Comparison of ENCODE assay signal across 24 cellular contexts in the genomic region with DNA sequence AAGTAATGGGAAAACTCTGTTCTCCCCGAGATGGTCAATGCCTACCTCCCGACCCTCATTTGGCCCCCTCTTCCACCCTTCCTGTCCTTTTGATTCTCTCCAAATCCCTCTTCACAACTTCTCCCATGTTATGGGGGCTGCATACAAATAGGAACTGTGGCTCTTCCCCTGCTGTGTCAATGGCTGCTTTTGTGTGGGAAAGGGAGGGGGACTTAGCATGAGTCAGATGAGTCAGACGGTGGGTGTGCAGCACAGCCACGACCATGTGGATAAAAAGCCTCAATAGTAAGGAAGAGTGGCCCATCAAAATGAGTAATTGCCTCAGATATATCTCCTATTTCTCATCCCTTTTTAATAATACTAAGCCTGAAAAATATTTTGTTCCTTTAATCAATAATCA. TPM values are rescaled to one million over a fixed set of nuclear protein-coding genes. Genes with fewer than 3 reads are reported as not detected.
DNase-seq lines count a peak whose midpoint lies in the region; ATAC-seq and TF ChIP-seq lines count a peak whose summit lies in the region.
"Had no signal": no experiment of that assay in that cellular context is flagged by ENCODE, and none has a peak within 500 bp of the region (broad histone marks: within the 10 kb centered on the region; RNA-seq: fewer than 3 reads in every experiment).

No MANE protein-coding gene starts in this region.

- no peak overlapping the region for H2BK12ac ChIP-seq in neuronal stem cell (ENCODE audit: low read length)

- no CpG with 5 or more reads among the region's 4 CpGs for WGBS in neuronal stem cell (ENCODE audit: extremely low coverage in 2 of 2, insufficient read length in 2 of 2, insufficient replicate concordance in 1 of 2), 2 donors

- H3K18ac ChIP-seq in neuronal stem cell (ENCODE audit: low read length), result no peak overlapping the region

- H2BK5ac ChIP-seq in neuronal stem cell (ENCODE audit: low read length), result no peak overlapping the region

- H4K8ac ChIP-seq in neuronal stem cell (ENCODE audit: low read depth, low read length), result no peak overlapping the region

- H3K14ac ChIP-seq in neuronal stem cell (ENCODE audit: low read length), result no peak overlapping the region

- intact Hi-C loops in Right ventricle myocardium inferior (cut with DNase I), result no loop called here

- peaks cover 7% of the 10 kb centered on the region for H3K9me3 Mint-ChIP-seq in mesothelial cell of epicardium
- H3K9me3 Mint-ChIP-seq: activated naive CD4-positive, alpha-beta T cell treated with anti-CD3 and anti-CD28 coated beads, Interleukin-2, amount 50 U/mL, for 24 hours had no signal

- H3K4me1 Mint-ChIP-seq in mesothelial cell of epicardium, result no peaks in the 10 kb centered on the region
- H3K4me1 Mint-ChIP-seq: activated naive CD4-positive, alpha-beta T cell treated with anti-CD3 and anti-CD28 coated beads, Interleukin-2, amount 50 U/mL, for 24 hours; CD4-positive, CD25-positive, alpha-beta regulatory T cell had no signal

- H4K91ac ChIP-seq in neuronal stem cell (ENCODE audit: low read depth, low read length, poor library complexity), result no peak overlapping the region

- no peak for TF ChIP-seq CTCF in mesothelial cell of epicardium (IDR thresholded peaks at IDR 0.05; ENCODE audit: unreplicated experiment)

- H3K36me3 Mint-ChIP-seq in mesothelial cell of epicardium, result no peaks in the 10 kb centered on the region
- H3K36me3 Mint-ChIP-seq: activated naive CD4-positive, alpha-beta T cell treated with anti-CD3 and anti-CD28 coated beads, Interleukin-2, amount 50 U/mL, for 24 hours; CD4-positive, CD25-positive, alpha-beta regulatory T cell had no signal

- H3K27ac Mint-ChIP-seq in mesothelial cell of epicardium, result no peak overlapping the region
- H3K27ac Mint-ChIP-seq: activated naive CD4-positive, alpha-beta T cell treated with anti-CD3 and anti-CD28 coated beads, Interleukin-2, amount 50 U/mL, for 24 hours; CD4-positive, CD25-positive, alpha-beta regulatory T cell; effector memory CD8-positive, alpha-beta T cell had no signal

- no peak overlapping the region for H3K9ac ChIP-seq in NT2/D1 (ENCODE audit: insufficient read length, low read depth)
- H3K9ac ChIP-seq in neuronal stem cell (ENCODE audit: low read depth, low read length, poor library complexity), result no peak overlapping the region

- H3K23ac ChIP-seq in neuronal stem cell (ENCODE audit: low read depth, low read length, poor library complexity), result no peak overlapping the region

- H3K27ac ChIP-seq in neuronal stem cell (replicated peaks; ENCODE audit: low read length), result no peak overlapping the region
- H3K27ac ChIP-seq: body of pancreas, vagina had no signal

- H2AK5ac ChIP-seq in neuronal stem cell (ENCODE audit: low read depth, low read length), result no peak overlapping the region

- no peak overlapping the region for H2BK15ac ChIP-seq in neuronal stem cell (ENCODE audit: low read length)

- H3K27me3 Mint-ChIP-seq in mesothelial cell of epicardium (ENCODE audit: low read depth), result no peaks in the 10 kb centered on the region
- H3K27me3 Mint-ChIP-seq: activated naive CD4-positive, alpha-beta T cell treated with anti-CD3 and anti-CD28 coated beads, Interleukin-2, amount 50 U/mL, for 24 hours; CD4-positive, CD25-positive, alpha-beta regulatory T cell; effector memory CD8-positive, alpha-beta T cell had no signal

- peak; percentile 12 for DNase-seq in EL
- DNase-seq in NT2/D1 (ENCODE audit: low read depth, low spot score), result peak; percentile 43
- DNase-seq in globus pallidus (ENCODE audit: low spot score), result peak; percentile 33
- DNase-seq in neuronal stem cell (ENCODE audit: low spot score), result peak; percentile 6
- DNase-seq in NK-92 (lab: John Stamatoyannopoulos, UW; ENCODE audit: unreplicated experiment), result no peak
- DNase-seq in mesothelial cell of epicardium (ENCODE audit: low spot score in 2 of 2, unreplicated experiment in 2 of 2), result no peak
- DNase-seq in Right ventricle myocardium inferior (ENCODE audit: missing footprints), result no peak
- DNase-seq: activated T-cell treated with anti-CD3 and anti-CD28 coated beads, Interleukin-2, amount 50 U/mL, for 48 hours; body of pancreas; CD4-positive, CD25-positive, alpha-beta regulatory T cell; DMS53; effector memory CD8-positive, alpha-beta T cell; NCI-H187 treated with DMSO at 0.1 percent for 48 hours; retina; stimulated activated CD8-positive, alpha-beta memory T cell treated with anti-CD3 and anti-CD28 coated beads, Interleukin-4, amount 100 ng/mL, for 48 hours had no signal

- H3K4ac ChIP-seq in neuronal stem cell (ENCODE audit: low read length), result no peak overlapping the region

- no peak overlapping the region for H2BK120ac ChIP-seq in neuronal stem cell (ENCODE audit: low read depth, low read length)

- H3K4me1 ChIP-seq in NT2/D1 (ENCODE audit: insufficient read depth, insufficient read length) (peaks cover 2% of the 10 kb centered on the region), neuronal stem cell (ENCODE audit: control insufficient read depth in 2 of 2, insufficient read depth in 1 of 2, low read depth in 1 of 2, low read length in 2 of 2) (peaks cover 2 to 6% of the 10 kb centered on the region in 2 donors)
- H3K4me1 ChIP-seq: body of pancreas, vagina had no signal

- no peaks in the 10 kb centered on the region for H3K79me1 ChIP-seq in neuronal stem cell (ENCODE audit: low read depth, low read length)

- H3K9me3 ChIP-seq in NT2/D1 (ENCODE audit: insufficient read depth, low read length) (peaks cover 4% of the 10 kb centered on the region), neuronal stem cell (replicated peaks in 1 of 2; ENCODE audit: control insufficient read depth in 2 of 2, insufficient read depth in 1 of 2, low read depth in 1 of 2, low read length in 2 of 2) (no peaks in the 10 kb centered on the region)
- H3K9me3 ChIP-seq: body of pancreas, vagina had no signal

- H3K4me3 Mint-ChIP-seq in mesothelial cell of epicardium, result no peak overlapping the region
- H3K4me3 Mint-ChIP-seq: activated naive CD4-positive, alpha-beta T cell treated with anti-CD3 and anti-CD28 coated beads, Interleukin-2, amount 50 U/mL, for 24 hours; CD4-positive, CD25-positive, alpha-beta regulatory T cell; effector memory CD8-positive, alpha-beta T cell had no signal

- peak overlapping the region; percentile 73 for H2AFZ ChIP-seq in neuronal stem cell (ENCODE audit: low read length)

- no peak overlapping the region for H3K4me2 ChIP-seq in neuronal stem cell (ENCODE audit: insufficient read depth, low read length, poor library complexity, severe bottlenecking)

- no peaks in the 10 kb centered on the region for H3K27me3 ChIP-seq in NT2/D1 (ENCODE audit: insufficient read depth, insufficient read length)
- H3K27me3 ChIP-seq in neuronal stem cell (ENCODE audit: control insufficient read depth in 3 of 3, insufficient read depth in 3 of 3, low read depth in 1 of 3, low read length in 3 of 3), result no peaks in the 10 kb centered on the region
- H3K27me3 ChIP-seq: body of pancreas, vagina had no signal

- ATAC-seq in HG02973 (IDR thresholded peaks at IDR 0.05; ENCODE audit: unreplicated experiment) (no peak), Right ventricle myocardium inferior (no peak)
- ATAC-seq: body of pancreas; effector memory CD8-positive, alpha-beta T cell; left lobe of liver had no signal

- H3K4me3 ChIP-seq in NT2/D1 (ENCODE audit: insufficient read length, low read depth), result no peak overlapping the region
- H3K4me3 ChIP-seq in neuronal stem cell (ENCODE audit: low read length in 2 of 2), result no peak overlapping the region
- H3K4me3 ChIP-seq: body of pancreas, vagina had no signal

- H3K36me3 ChIP-seq in NT2/D1 (ENCODE audit: insufficient read depth, insufficient read length, low read length), result no peaks in the 10 kb centered on the region
- no peaks in the 10 kb centered on the region for H3K36me3 ChIP-seq in neuronal stem cell (replicated peaks in 1 of 2; ENCODE audit: control insufficient read depth in 2 of 2, insufficient read depth in 2 of 2, low read length in 2 of 2)
- H3K36me3 ChIP-seq: vagina had no signal

RNA-seq across cellular contexts. Expression of gene SPATA16, which starts 31.9 kb away (rescaled TPM):
- polyA plus RNA-seq in neuronal stem cell (2013, experiment 1 of 2), result not detected
- not detected for polyA plus RNA-seq in neuronal stem cell (2013, experiment 2 of 2)
- total RNA-seq in mesothelial cell of epicardium (not detected in 3 replicates), Right ventricle myocardium inferior (not detected)
- total RNA-seq: activated CD8-positive, alpha-beta memory T cell treated with anti-CD3 and anti-CD28 coated beads for 36 hours; body of pancreas; CD4-positive, CD25-positive, alpha-beta regulatory T cell; H4; left lobe of liver; mucosa of gallbladder; omental fat pad; vagina had no signal
- polyA plus RNA-seq: AG04450; CD4-positive, CD25-positive, alpha-beta regulatory T cell had no signal

Comparison
In these comparisons a context has a peak if more than half of its experiments do, and no peak if none do; other contexts are left out.
1. DNase-seq: peak in EL (single experiment), NT2/D1 (single experiment), globus pallidus (single experiment) and neuronal stem cell (single experiment); none in NK-92 (single experiment), mesothelial cell of epicardium (0 of 2) and Right ventricle myocardium inferior (single experiment).